ENCODE assay signal across 1 cellular context in genomic region chr14:73644531-73645247, GRCh38.
TF ChIP-seq lines count a peak whose summit lies in the region.

A gene with protein sequence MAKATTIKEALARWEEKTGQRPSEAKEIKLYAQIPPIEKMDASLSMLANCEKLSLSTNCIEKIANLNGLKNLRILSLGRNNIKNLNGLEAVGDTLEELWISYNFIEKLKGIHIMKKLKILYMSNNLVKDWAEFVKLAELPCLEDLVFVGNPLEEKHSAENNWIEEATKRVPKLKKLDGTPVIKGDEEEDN (plus strand): TSS chr14:73644986. CDS start chr14:73645040, 54 bp downstream.

TF ChIP-seq in H1, 55 proteins besides CTCF, POLR2A, EP300 and RAD21 (continued from another document):
- TF ChIP-seq NRF1 (IDR thresholded peaks at IDR 0.05; ENCODE audit: low read depth, low read length) = peak; percentile 63
- no peak for TF ChIP-seq MAFK (IDR thresholded peaks at IDR 0.05; ENCODE audit: low read depth, low read length)
- no peak for TF ChIP-seq CREB1 (IDR thresholded peaks at IDR 0.05)
- TF ChIP-seq CHD1 (IDR thresholded peaks at IDR 0.05; ENCODE audit: low read depth, low read length) = no peak
- no peak for TF ChIP-seq TEAD4 (IDR thresholded peaks at IDR 0.05; ENCODE audit: low read depth, low read length)
- TF ChIP-seq CHD2 (IDR thresholded peaks at IDR 0.05; ENCODE audit: low read length) = no peak
- TF ChIP-seq KDM1A (IDR thresholded peaks at IDR 0.05; ENCODE audit: borderline replicate concordance, low read length) = 0 out of 2 replicates have a peak, but pooled peaks have one; percentile 14
- TF ChIP-seq, protein P1, sequence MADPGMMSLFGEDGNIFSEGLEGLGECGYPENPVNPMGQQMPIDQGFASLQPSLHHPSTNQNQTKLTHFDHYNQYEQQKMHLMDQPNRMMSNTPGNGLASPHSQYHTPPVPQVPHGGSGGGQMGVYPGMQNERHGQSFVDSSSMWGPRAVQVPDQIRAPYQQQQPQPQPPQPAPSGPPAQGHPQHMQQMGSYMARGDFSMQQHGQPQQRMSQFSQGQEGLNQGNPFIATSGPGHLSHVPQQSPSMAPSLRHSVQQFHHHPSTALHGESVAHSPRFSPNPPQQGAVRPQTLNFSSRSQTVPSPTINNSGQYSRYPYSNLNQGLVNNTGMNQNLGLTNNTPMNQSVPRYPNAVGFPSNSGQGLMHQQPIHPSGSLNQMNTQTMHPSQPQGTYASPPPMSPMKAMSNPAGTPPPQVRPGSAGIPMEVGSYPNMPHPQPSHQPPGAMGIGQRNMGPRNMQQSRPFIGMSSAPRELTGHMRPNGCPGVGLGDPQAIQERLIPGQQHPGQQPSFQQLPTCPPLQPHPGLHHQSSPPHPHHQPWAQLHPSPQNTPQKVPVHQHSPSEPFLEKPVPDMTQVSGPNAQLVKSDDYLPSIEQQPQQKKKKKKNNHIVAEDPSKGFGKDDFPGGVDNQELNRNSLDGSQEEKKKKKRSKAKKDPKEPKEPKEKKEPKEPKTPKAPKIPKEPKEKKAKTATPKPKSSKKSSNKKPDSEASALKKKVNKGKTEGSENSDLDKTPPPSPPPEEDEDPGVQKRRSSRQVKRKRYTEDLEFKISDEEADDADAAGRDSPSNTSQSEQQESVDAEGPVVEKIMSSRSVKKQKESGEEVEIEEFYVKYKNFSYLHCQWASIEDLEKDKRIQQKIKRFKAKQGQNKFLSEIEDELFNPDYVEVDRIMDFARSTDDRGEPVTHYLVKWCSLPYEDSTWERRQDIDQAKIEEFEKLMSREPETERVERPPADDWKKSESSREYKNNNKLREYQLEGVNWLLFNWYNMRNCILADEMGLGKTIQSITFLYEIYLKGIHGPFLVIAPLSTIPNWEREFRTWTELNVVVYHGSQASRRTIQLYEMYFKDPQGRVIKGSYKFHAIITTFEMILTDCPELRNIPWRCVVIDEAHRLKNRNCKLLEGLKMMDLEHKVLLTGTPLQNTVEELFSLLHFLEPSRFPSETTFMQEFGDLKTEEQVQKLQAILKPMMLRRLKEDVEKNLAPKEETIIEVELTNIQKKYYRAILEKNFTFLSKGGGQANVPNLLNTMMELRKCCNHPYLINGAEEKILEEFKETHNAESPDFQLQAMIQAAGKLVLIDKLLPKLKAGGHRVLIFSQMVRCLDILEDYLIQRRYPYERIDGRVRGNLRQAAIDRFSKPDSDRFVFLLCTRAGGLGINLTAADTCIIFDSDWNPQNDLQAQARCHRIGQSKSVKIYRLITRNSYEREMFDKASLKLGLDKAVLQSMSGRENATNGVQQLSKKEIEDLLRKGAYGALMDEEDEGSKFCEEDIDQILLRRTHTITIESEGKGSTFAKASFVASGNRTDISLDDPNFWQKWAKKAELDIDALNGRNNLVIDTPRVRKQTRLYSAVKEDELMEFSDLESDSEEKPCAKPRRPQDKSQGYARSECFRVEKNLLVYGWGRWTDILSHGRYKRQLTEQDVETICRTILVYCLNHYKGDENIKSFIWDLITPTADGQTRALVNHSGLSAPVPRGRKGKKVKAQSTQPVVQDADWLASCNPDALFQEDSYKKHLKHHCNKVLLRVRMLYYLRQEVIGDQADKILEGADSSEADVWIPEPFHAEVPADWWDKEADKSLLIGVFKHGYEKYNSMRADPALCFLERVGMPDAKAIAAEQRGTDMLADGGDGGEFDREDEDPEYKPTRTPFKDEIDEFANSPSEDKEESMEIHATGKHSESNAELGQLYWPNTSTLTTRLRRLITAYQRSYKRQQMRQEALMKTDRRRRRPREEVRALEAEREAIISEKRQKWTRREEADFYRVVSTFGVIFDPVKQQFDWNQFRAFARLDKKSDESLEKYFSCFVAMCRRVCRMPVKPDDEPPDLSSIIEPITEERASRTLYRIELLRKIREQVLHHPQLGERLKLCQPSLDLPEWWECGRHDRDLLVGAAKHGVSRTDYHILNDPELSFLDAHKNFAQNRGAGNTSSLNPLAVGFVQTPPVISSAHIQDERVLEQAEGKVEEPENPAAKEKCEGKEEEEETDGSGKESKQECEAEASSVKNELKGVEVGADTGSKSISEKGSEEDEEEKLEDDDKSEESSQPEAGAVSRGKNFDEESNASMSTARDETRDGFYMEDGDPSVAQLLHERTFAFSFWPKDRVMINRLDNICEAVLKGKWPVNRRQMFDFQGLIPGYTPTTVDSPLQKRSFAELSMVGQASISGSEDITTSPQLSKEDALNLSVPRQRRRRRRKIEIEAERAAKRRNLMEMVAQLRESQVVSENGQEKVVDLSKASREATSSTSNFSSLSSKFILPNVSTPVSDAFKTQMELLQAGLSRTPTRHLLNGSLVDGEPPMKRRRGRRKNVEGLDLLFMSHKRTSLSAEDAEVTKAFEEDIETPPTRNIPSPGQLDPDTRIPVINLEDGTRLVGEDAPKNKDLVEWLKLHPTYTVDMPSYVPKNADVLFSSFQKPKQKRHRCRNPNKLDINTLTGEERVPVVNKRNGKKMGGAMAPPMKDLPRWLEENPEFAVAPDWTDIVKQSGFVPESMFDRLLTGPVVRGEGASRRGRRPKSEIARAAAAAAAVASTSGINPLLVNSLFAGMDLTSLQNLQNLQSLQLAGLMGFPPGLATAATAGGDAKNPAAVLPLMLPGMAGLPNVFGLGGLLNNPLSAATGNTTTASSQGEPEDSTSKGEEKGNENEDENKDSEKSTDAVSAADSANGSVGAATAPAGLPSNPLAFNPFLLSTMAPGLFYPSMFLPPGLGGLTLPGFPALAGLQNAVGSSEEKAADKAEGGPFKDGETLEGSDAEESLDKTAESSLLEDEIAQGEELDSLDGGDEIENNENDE (IDR thresholded peaks at IDR 0.05; ENCODE audit: insufficient replicate concordance, low read length) = no peak
- TF ChIP-seq, protein P2, sequence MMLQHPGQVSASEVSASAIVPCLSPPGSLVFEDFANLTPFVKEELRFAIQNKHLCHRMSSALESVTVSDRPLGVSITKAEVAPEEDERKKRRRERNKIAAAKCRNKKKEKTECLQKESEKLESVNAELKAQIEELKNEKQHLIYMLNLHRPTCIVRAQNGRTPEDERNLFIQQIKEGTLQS (IDR thresholded peaks at IDR 0.05; ENCODE audit: insufficient read depth, low read depth, low read length) = no peak
- TF ChIP-seq, protein P3, sequence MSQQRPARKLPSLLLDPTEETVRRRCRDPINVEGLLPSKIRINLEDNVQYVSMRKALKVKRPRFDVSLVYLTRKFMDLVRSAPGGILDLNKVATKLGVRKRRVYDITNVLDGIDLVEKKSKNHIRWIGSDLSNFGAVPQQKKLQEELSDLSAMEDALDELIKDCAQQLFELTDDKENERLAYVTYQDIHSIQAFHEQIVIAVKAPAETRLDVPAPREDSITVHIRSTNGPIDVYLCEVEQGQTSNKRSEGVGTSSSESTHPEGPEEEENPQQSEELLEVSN (IDR thresholded peaks at IDR 0.05) = peak; percentile 86
- TF ChIP-seq MAX (IDR thresholded peaks at IDR 0.05) = peak; percentile 74
- TF ChIP-seq SIN3A (conservative IDR thresholded peaks at IDR 0.05 in 1 of 2, IDR thresholded peaks at IDR 0.05 in 1 of 2; ENCODE audit: low read depth in 1 of 2, low read length in 2 of 2) = peak in 1 of 2 experiments; percentile 97; a peak in 2 of 4 replicates
- peak; percentile 59 for TF ChIP-seq TAF7 (optimal IDR thresholded peaks at IDR 0.05; ENCODE audit: borderline replicate concordance, low read depth, low read length)
- TF ChIP-seq BACH1 (IDR thresholded peaks at IDR 0.05; ENCODE audit: low read length) = no peak
- no peak for TF ChIP-seq RBBP5 (IDR thresholded peaks at IDR 0.05; ENCODE audit: borderline replicate concordance, low read depth, low read length)
- TF ChIP-seq TCF12 (IDR thresholded peaks at IDR 0.05; ENCODE audit: low read depth, low read length) = no peak
- TF ChIP-seq SUZ12 (IDR thresholded peaks at IDR 0.05; ENCODE audit: low read length) = no peak
- TF ChIP-seq KDM4A (IDR thresholded peaks at IDR 0.05; ENCODE audit: low read depth, low read length, severe bottlenecking) = peak; percentile 79
- TF ChIP-seq POLR2AphosphoS5 (IDR thresholded peaks at IDR 0.05; ENCODE audit: low read depth, low read length) = peak; percentile 68; the same call in 1 of the 2 replicates
- peak; percentile 52; the same call in 1 of the 2 replicates for TF ChIP-seq PHF8 (conservative IDR thresholded peaks at IDR 0.05; ENCODE audit: low read depth, low read length)
- TF ChIP-seq BCL11A (IDR thresholded peaks at IDR 0.05; ENCODE audit: low read depth in 2 of 2, low read length in 2 of 2) = no peak
- TF ChIP-seq CEBPB (IDR thresholded peaks at IDR 0.05; ENCODE audit: low read depth, low read length) = no peak
- TF ChIP-seq SP4 (IDR thresholded peaks at IDR 0.05; ENCODE audit: low read length) = no peak
- no peak for TF ChIP-seq ATF2 (IDR thresholded peaks at IDR 0.05; ENCODE audit: low read length)
- no peak; the same call in 1 of the 2 replicates for TF ChIP-seq YY1 (IDR thresholded peaks at IDR 0.05; ENCODE audit: low read depth, low read length)
- TF ChIP-seq TAF1 (IDR thresholded peaks at IDR 0.05; ENCODE audit: low read depth, low read length) = peak; percentile 81
- no peak for TF ChIP-seq CTBP2 (IDR thresholded peaks at IDR 0.05; ENCODE audit: borderline replicate concordance, insufficient read depth, insufficient read length, low read length)
- peak; percentile 76 for TF ChIP-seq SAP30 (IDR thresholded peaks at IDR 0.05; ENCODE audit: insufficient read depth, insufficient replicate concordance, low read length)
- TF ChIP-seq SP1 (IDR thresholded peaks at IDR 0.05; ENCODE audit: low read depth, low read length) = no peak
- TF ChIP-seq HDAC2 (IDR thresholded peaks at IDR 0.05; ENCODE audit: borderline replicate concordance in 1 of 2, low read depth in 2 of 2, low read length in 2 of 2) = peak in 1 of 2 experiments; percentile 94; a peak in 1 of 4 replicates
- TF ChIP-seq TBP (IDR thresholded peaks at IDR 0.05; ENCODE audit: low read depth, low read length) = peak; percentile 61
- TF ChIP-seq ASH2L (IDR thresholded peaks at IDR 0.05; ENCODE audit: low read length) = peak; percentile 70
- no peak for TF ChIP-seq GABPA (IDR thresholded peaks at IDR 0.05; ENCODE audit: borderline replicate concordance, insufficient read depth, low read length)
- no peak for TF ChIP-seq BRCA1 (IDR thresholded peaks at IDR 0.05; ENCODE audit: low read depth, low read length)
- no peak for TF ChIP-seq HDAC6 (IDR thresholded peaks at IDR 0.05; ENCODE audit: low read depth, low read length)
TF ChIP-seq in H1: peak in this region for 14.
